7 cellular contexts compared by ENCODE assay signal in genomic region chr2:222693413-222693812, GRCh38. TPM values are rescaled to one million over a fixed set of nuclear protein-coding genes. Genes with fewer than 3 reads are reported as not detected.
"Had no signal": no experiment of that assay in that cellular context is flagged by ENCODE, and none has a peak within 500 bp of the region (broad histone marks: within the 10 kb centered on the region; RNA-seq: fewer than 3 reads in every experiment).

No MANE protein-coding gene starts in this region.

RNA-seq across cellular contexts. Expression of gene MOGAT1, which starts 22.0 kb away (rescaled TPM):
- total RNA-seq: OCI-LY7, PC-3, Peyer's patch, SJCRH30, SJSA1, SK-MEL-5 had no signal
- polyA plus RNA-seq: SK-N-SH had no signal
